ENCODE assay signal across 8 cellular contexts in genomic region chr2:174593574-174594203, GRCh38. TPM values are rescaled to one million over a fixed set of nuclear protein-coding genes. Genes with fewer than 3 reads are reported as not detected.
DNase-seq lines count a peak whose midpoint lies in the region; ATAC-seq and TF ChIP-seq lines count a peak whose summit lies in the region.

No MANE protein-coding gene starts in this region.

- H3K9me3 ChIP-seq in Peyer's patch (no peaks in the 10 kb centered on the region), right atrium auricular region (no peaks in the 10 kb centered on the region), PC-9 (ENCODE audit: insufficient read depth, low read depth) (no peaks in the 10 kb centered on the region)

- CTCF ChIA-PET in activated naive CD4-positive, alpha-beta T cell treated with anti-CD3 and anti-CD28 coated beads, Interleukin-2, amount 10 ng/mL, durations not matched to agents 7 days and 5 days (lab: Charles Lee), result interaction anchor here (1.2 to 24.2 kb wide), 8 partner anchors 9 to 91 kb away, joined by 3 to 272 read pairs (median 6); no protein-coding TSS in a partner anchor
- CTCF ChIA-PET in PC-9 (lab: Charles Lee), result interaction anchor here (0.5 kb wide), 1 partner anchor 243 kb away, joined by 3 read pairs; no protein-coding TSS in a partner anchor

- H3K4me1 ChIP-seq in Peyer's patch (peaks cover 0 to 35% (median 11%) of the 10 kb centered on the region in 4 donors), right atrium auricular region (peaks cover 0 to 41% of the 10 kb centered on the region in 2 donors), PC-9 (replicated peaks; ENCODE audit: insufficient read depth) (no peaks in the 10 kb centered on the region)

- peaks cover 50% of the 10 kb centered on the region for H3K4me1 Mint-ChIP-seq in activated naive CD4-positive, alpha-beta T cell treated with anti-CD3 and anti-CD28 coated beads, Interleukin-2, amount 10 ng/mL, durations not matched to agents 7 days and 5 days

- H3K9me2 ChIP-seq in PC-9 (ENCODE audit: insufficient read depth), result no peaks in the 10 kb centered on the region

- H3K79me2 ChIP-seq in PC-9 (ENCODE audit: low read depth), result no peaks in the 10 kb centered on the region

- peak overlapping the region in 3 of 4 donors; percentile 35 to 45 (median 38) for H3K4me3 ChIP-seq in Peyer's patch
- peak overlapping the region in 1 of 2 donors; percentile 14 for H3K4me3 ChIP-seq in right atrium auricular region
- H3K4me3 ChIP-seq in PC-9, result no peak overlapping the region

- H3K9me3 Mint-ChIP-seq in activated naive CD4-positive, alpha-beta T cell treated with anti-CD3 and anti-CD28 coated beads, Interleukin-2, amount 10 ng/mL, durations not matched to agents 7 days and 5 days, result no peaks in the 10 kb centered on the region

- H3K27me3 Mint-ChIP-seq in activated naive CD4-positive, alpha-beta T cell treated with anti-CD3 and anti-CD28 coated beads, Interleukin-2, amount 10 ng/mL, durations not matched to agents 7 days and 5 days, result no peaks in the 10 kb centered on the region

- intact Hi-C loops in PC-9 (cut with micrococcal nuclease; ENCODE audit: unreplicated experiment), result no loop called here

- H3K27me3 ChIP-seq in Peyer's patch (no peaks in the 10 kb centered on the region), right atrium auricular region (no peaks in the 10 kb centered on the region), PC-9 (ENCODE audit: insufficient read depth, low read depth) (no peaks in the 10 kb centered on the region)

- H3K36me3 ChIP-seq in Peyer's patch, result no peaks in the 10 kb centered on the region
- H3K36me3 ChIP-seq in right atrium auricular region, result no peaks in the 10 kb centered on the region
- no peaks in the 10 kb centered on the region for H3K36me3 ChIP-seq in PC-9 (ENCODE audit: low read depth)

- H3K36me3 Mint-ChIP-seq in activated naive CD4-positive, alpha-beta T cell treated with anti-CD3 and anti-CD28 coated beads, Interleukin-2, amount 10 ng/mL, durations not matched to agents 7 days and 5 days, result peaks cover 76% of the 10 kb centered on the region

- no peaks in the 10 kb centered on the region for H4K20me1 ChIP-seq in PC-9 (ENCODE audit: insufficient read depth)

- H3K4me3 Mint-ChIP-seq in activated naive CD4-positive, alpha-beta T cell treated with anti-CD3 and anti-CD28 coated beads, Interleukin-2, amount 10 ng/mL, durations not matched to agents 7 days and 5 days, result peak overlapping the region; percentile 91

- ATAC-seq in HG03064 (IDR thresholded peaks at IDR 0.05; ENCODE audit: low read depth, unreplicated experiment), result peak; percentile 58

- TF ChIP-seq CTCF in Peyer's patch (IDR thresholded peaks at IDR 0.05) (no peak), right atrium auricular region (IDR thresholded peaks at IDR 0.05) (no peak), PC-9 (conservative IDR thresholded peaks at IDR 0.05) (no peak)

- H3K4me2 ChIP-seq in PC-9, result no peak overlapping the region

- H3K27ac ChIP-seq in Peyer's patch, result peak overlapping the region; percentile 69 to 93 (median 84)
- peak overlapping the region; percentile 12 to 37 for H3K27ac ChIP-seq in right atrium auricular region
- no peak overlapping the region for H3K27ac ChIP-seq in PC-9

- H2AFZ ChIP-seq in PC-9, result no peak overlapping the region

- peak; percentile 16 to 35 for TF ChIP-seq POLR2A in Peyer's patch (IDR thresholded peaks at IDR 0.05)

- DNase-seq in activated T-cell treated with anti-CD3 and anti-CD28 coated beads for 1 hour (ENCODE audit: low read depth) (peak; percentile 35), Peyer's patch (peak in 2 of 3 donors; percentile 82 to 88), right atrium auricular region (ENCODE audit: low spot score) (no peak), PC-9 (no peak)
- no peak for DNase-seq in activated T-cell treated with anti-CD3 and anti-CD28 coated beads, Interleukin-2, amount 50 U/mL, for 1 hour
- DNase-seq in activated naive CD4-positive, alpha-beta T cell treated with anti-CD3 and anti-CD28 coated beads, Interleukin-2, amount 10 ng/mL, durations not matched to agents 7 days and 5 days, result peak; percentile 83
- DNase-seq in stimulated activated CD4-positive, alpha-beta T cell treated with anti-CD3 and anti-CD28 coated beads, Interleukin-15, amount 100 ng/mL, for 24 hours, result peak; percentile 77

- no TSS peak for BruUV-seq in PC-9 (replicated peaks; lab: Mats Ljungman, UMichigan)

- peak overlapping the region; percentile 98 for H3K27ac Mint-ChIP-seq in activated naive CD4-positive, alpha-beta T cell treated with anti-CD3 and anti-CD28 coated beads, Interleukin-2, amount 10 ng/mL, durations not matched to agents 7 days and 5 days

- no peaks in the 10 kb centered on the region for H3F3A ChIP-seq in PC-9 (ENCODE audit: insufficient read depth, low read depth)

- POLR2A ChIA-PET in PC-9 (lab: Charles Lee; ENCODE audit: unreplicated experiment), result interaction anchor here (0.5 kb wide), 1 partner anchor 1746 kb away, joined by 5 read pairs; no protein-coding TSS in a partner anchor

RNA-seq across cellular contexts. Expression of gene WIPF1, which starts 3.9 kb away (rescaled TPM):
- total RNA-seq in Peyer's patch (10 to 100 TPM in 3 of 4 donors, 1 to 10 TPM in 1; 7.4 to 81.7 (median 17.3) TPM), right atrium auricular region (10 to 100 TPM; 12.3 to 17.5 TPM), PC-9 (2021) (0.46 and 1.3 TPM in 2 replicates)

Comparison
In these comparisons a context has a peak if more than half of its experiments do, and no peak if none do; other contexts are left out.
1. DNase-seq: peak in activated T-cell treated with anti-CD3 and anti-CD28 coated beads for 1 hour (single experiment), Peyer's patch (2 of 3), activated naive CD4-positive, alpha-beta T cell treated with anti-CD3 and anti-CD28 coated beads, Interleukin-2, amount 10 ng/mL, durations not matched to agents 7 days and 5 days (single experiment) and stimulated activated CD4-positive, alpha-beta T cell treated with anti-CD3 and anti-CD28 coated beads, Interleukin-15, amount 100 ng/mL, for 24 hours (single experiment); none in activated T-cell treated with anti-CD3 and anti-CD28 coated beads, Interleukin-2, amount 50 U/mL, for 1 hour (single experiment), right atrium auricular region (single experiment) and PC-9 (0 of 2).